1 cellular context compared by ENCODE assay signal in the genomic region with DNA sequence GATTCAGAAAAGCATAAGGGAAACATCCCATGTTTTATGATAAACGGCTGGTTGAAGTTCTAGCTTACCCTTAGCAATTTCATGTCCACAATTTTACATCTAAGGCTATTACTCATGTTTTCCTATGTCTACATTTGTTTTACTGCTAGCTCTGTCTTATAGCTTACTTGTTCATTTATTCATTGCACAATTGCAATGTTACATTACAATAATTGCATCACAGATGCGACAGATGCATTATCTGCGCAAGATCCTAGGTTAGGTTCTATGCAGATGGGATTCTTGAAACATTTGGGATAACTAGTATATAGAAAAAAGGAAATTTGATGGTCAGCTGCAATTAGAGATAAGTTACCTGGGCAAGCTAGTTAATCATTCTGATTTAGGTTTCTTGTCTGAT.
TF ChIP-seq lines count a peak whose summit lies in the region.

No MANE protein-coding gene starts in this region.

TF ChIP-seq in K562, 482 proteins besides CTCF, POLR2A, EP300 and RAD21 (continued from another document):
- TF ChIP-seq, protein P1, sequence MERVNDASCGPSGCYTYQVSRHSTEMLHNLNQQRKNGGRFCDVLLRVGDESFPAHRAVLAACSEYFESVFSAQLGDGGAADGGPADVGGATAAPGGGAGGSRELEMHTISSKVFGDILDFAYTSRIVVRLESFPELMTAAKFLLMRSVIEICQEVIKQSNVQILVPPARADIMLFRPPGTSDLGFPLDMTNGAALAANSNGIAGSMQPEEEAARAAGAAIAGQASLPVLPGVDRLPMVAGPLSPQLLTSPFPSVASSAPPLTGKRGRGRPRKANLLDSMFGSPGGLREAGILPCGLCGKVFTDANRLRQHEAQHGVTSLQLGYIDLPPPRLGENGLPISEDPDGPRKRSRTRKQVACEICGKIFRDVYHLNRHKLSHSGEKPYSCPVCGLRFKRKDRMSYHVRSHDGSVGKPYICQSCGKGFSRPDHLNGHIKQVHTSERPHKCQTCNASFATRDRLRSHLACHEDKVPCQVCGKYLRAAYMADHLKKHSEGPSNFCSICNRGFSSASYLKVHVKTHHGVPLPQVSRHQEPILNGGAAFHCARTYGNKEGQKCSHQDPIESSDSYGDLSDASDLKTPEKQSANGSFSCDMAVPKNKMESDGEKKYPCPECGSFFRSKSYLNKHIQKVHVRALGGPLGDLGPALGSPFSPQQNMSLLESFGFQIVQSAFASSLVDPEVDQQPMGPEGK (CRISPR knock-in tag; IDR thresholded peaks at IDR 0.05; ENCODE audit: borderline replicate concordance), result no peak
TF ChIP-seq in K562: peak in this region for 2.
